In genomic region chr9:99057665-99058625, GRCh38 we compare ENCODE assay signal across 8 cellular contexts.
DNase-seq lines count a peak whose midpoint lies in the region; ATAC-seq and TF ChIP-seq lines count a peak whose summit lies in the region.

No MANE protein-coding gene starts in this region.

- POLR2A ChIA-PET in HEK293T (lab: Yijun Ruan, JAX) = no interaction called here

- no peaks in the 10 kb centered on the region; the same call in 1 of the 2 replicates for H3F3A ChIP-seq in SU-DHL-6 (ENCODE audit: insufficient read depth)

- H3K4me2 ChIP-seq in SU-DHL-6 (ENCODE audit: low read depth, low read length, poor library complexity, severe bottlenecking) = peak overlapping the region; percentile 48

- H3K9me2 ChIP-seq in SU-DHL-6 (replicated peaks; ENCODE audit: insufficient read depth, low read length) = no peaks in the 10 kb centered on the region

- H4K20me1 ChIP-seq in SU-DHL-6 (ENCODE audit: low read depth, low read length) = no peaks in the 10 kb centered on the region

- H3K36me3 ChIP-seq in SU-DHL-6 (ENCODE audit: low read length) = no peaks in the 10 kb centered on the region

- TF ChIP-seq CTCF in SU-DHL-6 (IDR thresholded peaks at IDR 0.05; ENCODE audit: insufficient read depth, low read length, poor library complexity, severe bottlenecking) = no peak

- peak; percentile 75 for ATAC-seq in GM19025 (IDR thresholded peaks at IDR 0.05; ENCODE audit: low read depth, unreplicated experiment)
- ATAC-seq in HG03103 (IDR thresholded peaks at IDR 0.05; ENCODE audit: low read depth, unreplicated experiment) = peak; percentile 65

- no peak overlapping the region; the same call in 1 of the 2 replicates for H3K9ac ChIP-seq in SU-DHL-6 (ENCODE audit: low read length)

- no peak overlapping the region for H2AFZ ChIP-seq in SU-DHL-6 (ENCODE audit: low read depth, low read length, severe bottlenecking)

- H3K4me3 ChIP-seq in SU-DHL-6 (ENCODE audit: insufficient read depth, low read length, poor library complexity, severe bottlenecking) = peak overlapping the region; percentile 13

- H3K79me2 ChIP-seq in SU-DHL-6 (ENCODE audit: insufficient read depth, low read length) = no peaks in the 10 kb centered on the region

- H3K9me3 ChIP-seq in SU-DHL-6 (ENCODE audit: insufficient read depth, low read length) = no peaks in the 10 kb centered on the region

- no peaks in the 10 kb centered on the region for H3K27me3 ChIP-seq in SU-DHL-6 (ENCODE audit: low read length)

- CTCF ChIA-PET in HEK293T (lab: Yijun Ruan, JAX) = no interaction called here

- DNase-seq in amniotic epithelial cell (ENCODE audit: low read depth) (peak; percentile 87), midbrain (lab: John Stamatoyannopoulos, UW) (peak; percentile 12), T1000 (lab: John Stamatoyannopoulos, UW) (no peak), HEK293T (ENCODE audit: extremely low spot score) (no peak)
- peak; percentile 52 for DNase-seq in stimulated activated naive CD4-positive, alpha-beta T cell treated with Interleukin-2 at 50 U/mL for 16 hours (lab: John Stamatoyannopoulos, UW)

- H3K27ac ChIP-seq in SU-DHL-6 (ENCODE audit: low read depth, low read length) = no peak overlapping the region

TF ChIP-seq in HEK293T, 16 proteins besides CTCF, POLR2A, EP300 and RAD21:
- TF ChIP-seq ARNT (IDR thresholded peaks at IDR 0.05) (no peak), FOXA1 (IDR thresholded peaks at IDR 0.05) (no peak), PKNOX1 (IDR thresholded peaks at IDR 0.05) (no peak), CTBP1 (IDR thresholded peaks at IDR 0.05; ENCODE audit: borderline replicate concordance) (no peak), HDGF (IDR thresholded peaks at IDR 0.05; ENCODE audit: borderline replicate concordance) (no peak), ZNF384 (IDR thresholded peaks at IDR 0.05) (no peak), SUZ12 (IDR thresholded peaks at IDR 0.05) (no peak), L3MBTL2 (conservative IDR thresholded peaks at IDR 0.05) (no peak)

Comparison
In these comparisons a context has a peak if more than half of its experiments do, and no peak if none do; other contexts are left out.
1. DNase-seq: peak in amniotic epithelial cell (single experiment), midbrain (single experiment) and stimulated activated naive CD4-positive, alpha-beta T cell treated with Interleukin-2 at 50 U/mL for 16 hours (single experiment); none in T1000 (single experiment) and HEK293T (single experiment).